17 cellular contexts compared by ENCODE assay signal in the genomic region with DNA sequence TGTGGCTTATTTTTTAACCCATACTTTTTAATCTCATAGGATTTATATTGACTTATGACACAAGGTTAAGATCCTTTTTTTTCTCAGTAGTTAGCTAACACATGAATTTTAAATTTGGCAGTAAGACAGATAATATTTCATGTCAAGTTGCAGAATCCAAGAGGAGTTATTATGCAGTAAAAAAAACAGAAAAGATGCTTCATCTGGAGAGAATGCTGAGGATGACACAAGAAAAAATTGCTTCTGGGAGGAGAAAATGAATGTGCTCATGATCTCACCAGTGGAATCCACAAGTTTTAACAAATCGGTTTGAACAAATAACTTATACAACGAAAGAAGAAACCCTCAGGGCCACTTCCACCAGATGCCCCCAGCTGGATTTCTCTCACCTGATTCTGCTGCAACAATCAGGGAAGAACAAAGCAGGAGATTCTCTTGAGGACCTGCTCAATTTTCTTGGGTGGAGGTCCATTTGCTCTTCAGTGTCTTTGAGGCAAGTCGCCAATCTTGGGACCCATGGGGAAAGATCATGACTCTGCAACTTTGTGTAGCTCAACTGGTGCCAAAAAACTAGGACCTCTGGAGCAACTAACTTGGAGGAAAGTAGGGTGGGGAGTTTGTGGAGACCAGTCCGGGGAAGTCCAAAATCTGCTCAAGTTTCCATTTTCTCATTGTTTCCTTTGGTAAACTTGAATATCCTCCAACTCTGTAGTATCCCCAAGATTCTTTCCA. TPM values are rescaled to one million over a fixed set of nuclear protein-coding genes. Genes with fewer than 3 reads are reported as not detected.
DNase-seq lines count a peak whose midpoint lies in the region; ATAC-seq and TF ChIP-seq lines count a peak whose summit lies in the region.
"Had no signal": no experiment of that assay in that cellular context is flagged by ENCODE, and none has a peak within 500 bp of the region (broad histone marks: within the 10 kb centered on the region; RNA-seq: fewer than 3 reads in every experiment).

No MANE protein-coding gene starts in this region.

- H3K36me3 Mint-ChIP-seq in MCF 10A (ENCODE audit: insufficient read depth, unreplicated experiment), result peaks cover 5% of the 10 kb centered on the region

- intact Hi-C loops in MCF 10A (cut with micrococcal nuclease) (loop anchor here (5.0 kb wide), 1 partner anchor 51 kb away; no protein-coding TSS in a partner anchor), breast epithelium (cut with DNase I; ENCODE audit: low total_unique reads) (no loop called here), aorta (cut with DNase I) (no loop called here)

- H3K4me1 Mint-ChIP-seq in MCF 10A (ENCODE audit: insufficient read depth, unreplicated experiment), result peaks cover 25% of the 10 kb centered on the region

- peak overlapping the region in 1 of 2 donors; percentile 19 for H3K27ac ChIP-seq in breast epithelium
- H3K27ac ChIP-seq in aorta (ENCODE audit: low read depth in 1 of 2, low read length in 2 of 2), result no peak overlapping the region
- H3K27ac ChIP-seq: 22Rv1, SJSA1, thoracic aorta, WERI-Rb-1 had no signal

- H3K27ac Mint-ChIP-seq in MCF 10A (ENCODE audit: low read depth, unreplicated experiment), result peak overlapping the region; percentile 66
- H3K27ac Mint-ChIP-seq: natural killer cell treated with Interleukin-12 subunit alpha and Interleukin-12 subunit beta and Interleukin-15 and Interleukin-18, amount 100 ng/mL, for 72 hours had no signal

- H3K4me1 ChIP-seq in breast epithelium (no peaks in the 10 kb centered on the region), aorta (ENCODE audit: control insufficient read depth in 1 of 2, insufficient read depth in 2 of 2, low read length in 2 of 2) (no peaks in the 10 kb centered on the region)
- H3K4me1 ChIP-seq: SJSA1 had no signal

- no peak for TF ChIP-seq POLR2A in breast epithelium (IDR thresholded peaks at IDR 0.05)

- H3K27me3 Mint-ChIP-seq in MCF 10A (ENCODE audit: insufficient read depth, unreplicated experiment), result peaks cover 4% of the 10 kb centered on the region

- BruUV-seq in MCF 10A (replicated peaks; lab: Mats Ljungman, UMichigan), result no TSS peak

- H3K9me3 Mint-ChIP-seq in MCF 10A (ENCODE audit: unreplicated experiment), result no peaks in the 10 kb centered on the region

- TF ChIP-seq CTCF in MCF 10A (IDR thresholded peaks at IDR 0.05; ENCODE audit: unreplicated experiment), result no peak
- TF ChIP-seq CTCF in breast epithelium (IDR thresholded peaks at IDR 0.05), result no peak
- TF ChIP-seq CTCF in choroid plexus epithelial cell (conservative IDR thresholded peaks at IDR 0.05; ENCODE audit: low read depth, low read length), result no peak

- 69 to 78% methylated on average over 4 of the region's 4 CpGs for WGBS in aorta, 2 donors

- peak; percentile 61 for ATAC-seq in aorta (ENCODE audit: low FRiP score)
- ATAC-seq: natural killer cell treated with Interleukin-12 subunit alpha and Interleukin-12 subunit beta and Interleukin-15 and Interleukin-18, amount 100 ng/mL, for 72 hours had no signal

- DNase-seq in MCF 10A (ENCODE audit: unreplicated experiment), result peak; percentile 23
- no peak for DNase-seq in breast epithelium (ENCODE audit: low spot score in 2 of 2)
- DNase-seq in choroid plexus epithelial cell (ENCODE audit: low read depth), result peak; percentile 88
- peak; percentile 74 for DNase-seq in hepatic stellate cell (ENCODE audit: low spot score)
- no peak for DNase-seq in aorta
- DNase-seq in NCI-H1694 treated with DMSO at 0.1 percent for 48 hours (lab: John Stamatoyannopoulos, UW), result no peak
- DNase-seq in effector CD4-positive, alpha-beta T cell, result no peak
- DNase-seq in C1 segment of cervical spinal cord (lab: John Stamatoyannopoulos, UW), result no peak
- DNase-seq: activated naive CD4-positive, alpha-beta T cell treated with anti-CD3 and anti-CD28 coated beads, Interleukin-2, amount 50 U/mL, for 16 hours; NCI-H1417 treated with DMSO at 0.1 percent for 48 hours; NCI-H82; small intestine; WERI-Rb-1 had no signal

- CTCF ChIA-PET in MCF 10A (lab: Yijun Ruan, JAX), result interaction anchor here (0.6 to 2.7 kb wide), 8 partner anchors 26 to 1373 kb away, joined by 3 to 6 read pairs (median 3); no protein-coding TSS in a partner anchor

- POLR2A ChIA-PET in MCF 10A (lab: Yijun Ruan, JAX), result interaction anchor here (0.6 to 1.6 kb wide), 10 partner anchors 9 to 165 kb away, joined by 3 to 6 read pairs (median 4); partner anchors contain the start of gene TNFSF15

- H3K4me3 ChIP-seq in breast epithelium (no peak overlapping the region), choroid plexus epithelial cell (ENCODE audit: low read depth, low read length) (no peak overlapping the region), aorta (ENCODE audit: low read length in 2 of 2) (no peak overlapping the region)
- H3K4me3 ChIP-seq: SJSA1, thoracic aorta had no signal

- H3K27me3 ChIP-seq in breast epithelium, result no peaks in the 10 kb centered on the region
- no peaks in the 10 kb centered on the region for H3K27me3 ChIP-seq in aorta (ENCODE audit: control insufficient read depth in 1 of 2, insufficient read depth in 2 of 2, low read length in 1 of 2)
- H3K27me3 ChIP-seq: SJSA1 had no signal

- no peaks in the 10 kb centered on the region for H3K9me3 ChIP-seq in breast epithelium
- peaks cover 2% of the 10 kb centered on the region for H3K9me3 ChIP-seq in aorta (ENCODE audit: control insufficient read depth, low read length)
- H3K9me3 ChIP-seq: SJSA1, thoracic aorta had no signal

- H3K36me3 ChIP-seq in breast epithelium (no peaks in the 10 kb centered on the region), aorta (ENCODE audit: control insufficient read depth in 1 of 2, insufficient read depth in 2 of 2, low read length in 1 of 2) (no peaks in the 10 kb centered on the region)
- H3K36me3 ChIP-seq: SJSA1, thoracic aorta, WERI-Rb-1 had no signal

- no peak overlapping the region for H3K4me3 Mint-ChIP-seq in MCF 10A (ENCODE audit: unreplicated experiment)
- H3K4me3 Mint-ChIP-seq: natural killer cell treated with Interleukin-12 subunit alpha and Interleukin-12 subunit beta and Interleukin-15 and Interleukin-18, amount 100 ng/mL, for 72 hours had no signal

RNA-seq across cellular contexts. Expression of gene TNFSF15, which starts 50.5 kb away (rescaled TPM):
- total RNA-seq in MCF 10A (2022), result 0.39 and 1.9 TPM in 2 replicates
- total RNA-seq in breast epithelium, result 1 to 10 TPM in 1 of 3 donors, under 1 TPM in 2; 0.16 to 2.0 (median 0.66) TPM
- under 1 TPM; 0.29 to 0.81 TPM for total RNA-seq in aorta
- polyA plus RNA-seq in aorta, result under 1 TPM; 0.03 to 0.38 TPM
- total RNA-seq: SJSA1 had no signal

Comparison
In these comparisons a context has a peak if more than half of its experiments do, and no peak if none do; other contexts are left out.
1. DNase-seq: peak in MCF 10A (single experiment), choroid plexus epithelial cell (single experiment) and hepatic stellate cell (single experiment); none in breast epithelium (0 of 2), aorta (0 of 2), NCI-H1694 treated with DMSO at 0.1 percent for 48 hours (single experiment), effector CD4-positive, alpha-beta T cell (single experiment) and C1 segment of cervical spinal cord (0 of 14).